In the genomic region with DNA sequence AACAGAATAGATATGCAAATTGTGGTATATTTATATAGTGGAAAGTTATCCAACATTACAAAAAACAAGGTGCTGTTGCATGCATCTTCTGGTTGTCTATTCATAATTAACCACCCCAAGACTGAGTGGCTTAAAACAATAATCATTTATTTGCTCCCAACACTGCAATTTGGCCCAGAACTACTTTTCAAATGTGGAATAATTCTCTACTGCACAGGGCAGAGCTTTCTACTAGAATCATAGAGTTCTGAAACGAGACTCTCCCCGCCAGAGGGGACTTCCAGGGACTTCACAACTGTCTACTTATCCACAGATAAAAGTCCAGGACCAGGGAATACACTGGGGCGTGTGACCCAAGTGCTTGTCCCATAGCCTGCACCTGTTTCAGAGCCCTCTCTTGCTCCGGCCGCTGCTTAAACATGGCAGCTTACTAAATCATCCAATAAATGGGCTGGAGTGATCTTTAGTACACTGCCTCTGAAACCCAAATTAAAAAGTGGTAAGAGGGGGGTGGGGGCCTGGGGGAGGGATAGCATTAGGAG, we compare ENCODE assay signal across 29 cellular contexts. TPM values are rescaled to one million over a fixed set of nuclear protein-coding genes. Genes with fewer than 3 reads are reported as not detected.
DNase-seq lines count a peak whose midpoint lies in the region; ATAC-seq, FAIRE-seq and TF ChIP-seq lines count a peak whose summit lies in the region.
"Had no signal": no experiment of that assay in that cellular context is flagged by ENCODE, and none has a peak within 500 bp of the region (broad histone marks: within the 10 kb centered on the region; RNA-seq: fewer than 3 reads in every experiment).

No MANE protein-coding gene starts in this region.

- peaks cover 38 to 42% of the 10 kb centered on the region in 2 experiments for H3K36me3 ChIP-seq in SK-N-SH (replicated peaks in 1 of 2; ENCODE audit: control insufficient read depth in 1 of 2, insufficient read depth in 2 of 2, low read length in 1 of 2)
- H3K36me3 ChIP-seq in psoas muscle (ENCODE audit: insufficient read depth in 1 of 2, low read depth in 1 of 2), result peaks cover 3 to 40% of the 10 kb centered on the region in 2 donors
- H3K36me3 ChIP-seq in small intestine (ENCODE audit: control insufficient read depth in 2 of 2, insufficient read depth in 2 of 2, low read length in 2 of 2), result peaks cover 25 to 32% of the 10 kb centered on the region in 2 donors
- H3K36me3 ChIP-seq: BE2C, ovary, uterus had no signal

- no peaks in the 10 kb centered on the region for H3K9me3 Mint-ChIP-seq in activated CD4-positive, alpha-beta memory T cell treated with anti-CD3 and anti-CD28 coated beads, Interleukin-2, amount 10 ng/mL, durations not matched to agents 7 days and 5 days
- no peaks in the 10 kb centered on the region for H3K9me3 Mint-ChIP-seq in activated CD4-positive, alpha-beta memory T cell treated with anti-CD3 and anti-CD28 coated beads for 36 hours
- H3K9me3 Mint-ChIP-seq: activated naive CD4-positive, alpha-beta T cell treated with anti-CD3 and anti-CD28 coated beads, Interleukin-2, amount 50 U/mL, for 72 hours; stimulated activated naive B cell treated with anti-CD40 and anti-IgM and Interleukin-4, amounts not matched to agents 10 μg/mL and 1 μg/mL and 100 μg/mL, for 72 hours had no signal

- peaks cover 56% of the 10 kb centered on the region for H3K4me1 Mint-ChIP-seq in activated CD4-positive, alpha-beta memory T cell treated with anti-CD3 and anti-CD28 coated beads, Interleukin-2, amount 10 ng/mL, durations not matched to agents 7 days and 5 days
- H3K4me1 Mint-ChIP-seq in activated CD4-positive, alpha-beta memory T cell treated with anti-CD3 and anti-CD28 coated beads for 36 hours (ENCODE audit: low read depth), result peaks cover 37% of the 10 kb centered on the region

- WGBS in SK-N-SH (ENCODE audit: low lambda C conversion rate), result 83% methylated on average over 5 of the region's 5 CpGs
- WGBS in psoas muscle, 3 donors, result 65 to 81% (median 77%) methylated on average over 5 of the region's 5 CpGs
- 78 to 84% (median 78%) methylated on average over 5 of the region's 5 CpGs for WGBS in small intestine, 3 donors

- TF ChIP-seq CTCF in SK-N-SH (IDR thresholded peaks at IDR 0.05), result no peak
- no peak for TF ChIP-seq CTCF in psoas muscle (IDR thresholded peaks at IDR 0.05)

- peaks cover 27% of the 10 kb centered on the region for H3K79me2 ChIP-seq in SK-N-SH (ENCODE audit: insufficient read depth)

- no peak for DNase-seq in activated CD4-positive, alpha-beta memory T cell treated with anti-CD3 and anti-CD28 coated beads, Interleukin-2, amount 10 ng/mL, durations not matched to agents 7 days and 5 days
- DNase-seq in activated CD4-positive, alpha-beta memory T cell treated with anti-CD3 and anti-CD28 coated beads for 36 hours, result no peak
- DNase-seq in SK-N-SH, result no peak
- DNase-seq in fibroblast of gingiva (ENCODE audit: low read depth), result peak; percentile 43
- peak in 1 of 2 donors; percentile 24 for DNase-seq in psoas muscle
- DNase-seq in SIG-M5 (lab: John Stamatoyannopoulos, UW), result no peak
- DNase-seq in small intestine, result no peak
- DNase-seq in C1 segment of cervical spinal cord (lab: John Stamatoyannopoulos, UW), result no peak
- DNase-seq: activated CD8-positive, alpha-beta memory T cell treated with anti-CD3 and anti-CD28 coated beads, Interleukin-2, amount 50 U/mL, for 4 hours; aorta; BE2C; central memory CD4-positive, alpha-beta T cell; dermis blood vessel endothelial cell; DND-41; hypothalamus; left ventricle myocardium inferior; MG63; NCI-H1436 treated with DMSO at 0.1 percent for 48 hours; NCI-H510A; nephron progenitor cell; stimulated activated CD4-positive, alpha-beta T cell treated with anti-CD3 and anti-CD28 coated beads, Interleukin-12 subunit alpha, Interleukin-12 subunit beta, amount 100 ng/mL, for 4 hours; stimulated activated CD4-positive, alpha-beta T cell treated with anti-CD3 and anti-CD28 coated beads, Interleukin-4, amount 100 ng/mL, for 24 hours; stimulated activated naive B cell treated with anti-CD40 and anti-IgM and Interleukin-4, amounts not matched to agents 10 μg/mL and 1 μg/mL and 100 μg/mL, for 72 hours; uterus had no signal

- peak overlapping the region in 1 of 2 experiments; percentile 44; a peak in 1 of 4 replicates for H3K27ac ChIP-seq in SK-N-SH (ENCODE audit: low read depth in 2 of 2, low read length in 1 of 2)
- H3K27ac ChIP-seq in psoas muscle, result peak overlapping the region; percentile 17
- H3K27ac ChIP-seq in small intestine (ENCODE audit: low read depth in 1 of 2, low read length in 1 of 2), result no peak overlapping the region
- H3K27ac ChIP-seq: left ventricle myocardium inferior, ovary, SK-N-MC, uterus had no signal

- H3K27me3 Mint-ChIP-seq in activated CD4-positive, alpha-beta memory T cell treated with anti-CD3 and anti-CD28 coated beads, Interleukin-2, amount 10 ng/mL, durations not matched to agents 7 days and 5 days, result no peaks in the 10 kb centered on the region
- H3K27me3 Mint-ChIP-seq in activated CD4-positive, alpha-beta memory T cell treated with anti-CD3 and anti-CD28 coated beads for 36 hours, result no peaks in the 10 kb centered on the region
- H3K27me3 Mint-ChIP-seq: stimulated activated naive B cell treated with anti-CD40 and anti-IgM and Interleukin-4, amounts not matched to agents 10 μg/mL and 1 μg/mL and 100 μg/mL, for 72 hours had no signal

- no peak overlapping the region for H3K9ac ChIP-seq in SK-N-SH

- POLR2A ChIA-PET in activated CD4-positive, alpha-beta memory T cell treated with anti-CD3 and anti-CD28 coated beads, Interleukin-2, amount 10 ng/mL, durations not matched to agents 7 days and 5 days (lab: Charles Lee), result interaction anchor here (6.7 kb wide), 1 partner anchor 8 kb away, joined by 77 read pairs; a partner anchor contains a TSS
- POLR2A ChIA-PET in activated CD4-positive, alpha-beta memory T cell treated with anti-CD3 and anti-CD28 coated beads for 36 hours (lab: Charles Lee), result no interaction called here
- POLR2A ChIA-PET in SK-N-SH (lab: Yijun Ruan, JAX), result interaction anchor here (0.6 kb wide), 1 partner anchor 80 kb away, joined by 3 read pairs; no protein-coding TSS in a partner anchor

- peaks cover 59% of the 10 kb centered on the region for H4K20me1 ChIP-seq in SK-N-SH (ENCODE audit: insufficient read depth)

- CTCF ChIA-PET in activated CD4-positive, alpha-beta memory T cell treated with anti-CD3 and anti-CD28 coated beads, Interleukin-2, amount 10 ng/mL, durations not matched to agents 7 days and 5 days (lab: Charles Lee), result interaction anchor here (0.7 to 3.2 kb wide), 5 partner anchors 23 to 249 kb away, joined by 3 to 9 read pairs (median 3); no protein-coding TSS in a partner anchor
- CTCF ChIA-PET in activated CD4-positive, alpha-beta memory T cell treated with anti-CD3 and anti-CD28 coated beads for 36 hours (lab: Charles Lee), result no interaction called here
- CTCF ChIA-PET in SK-N-SH (lab: Yijun Ruan, JAX), result interaction anchor here (1.2 to 2.0 kb wide), 2 partner anchors 9 to 35 kb away, joined by 3 to 4 read pairs; no protein-coding TSS in a partner anchor

- H3K9me3 ChIP-seq in SK-N-SH (no peaks in the 10 kb centered on the region), psoas muscle (no peaks in the 10 kb centered on the region), small intestine (ENCODE audit: control insufficient read depth, low read depth) (no peaks in the 10 kb centered on the region)
- H3K9me3 ChIP-seq: BE2C, left ventricle myocardium inferior, MG63, ovary, uterus had no signal

- H3F3A ChIP-seq in SK-N-SH (replicated peaks; ENCODE audit: insufficient read depth), result peaks cover 57% of the 10 kb centered on the region

- no peak overlapping the region for H3K4me3 Mint-ChIP-seq in activated CD4-positive, alpha-beta memory T cell treated with anti-CD3 and anti-CD28 coated beads, Interleukin-2, amount 10 ng/mL, durations not matched to agents 7 days and 5 days
- no peak overlapping the region for H3K4me3 Mint-ChIP-seq in activated CD4-positive, alpha-beta memory T cell treated with anti-CD3 and anti-CD28 coated beads for 36 hours
- H3K4me3 Mint-ChIP-seq: nephron progenitor cell; stimulated activated naive B cell treated with anti-CD40 and anti-IgM and Interleukin-4, amounts not matched to agents 10 μg/mL and 1 μg/mL and 100 μg/mL, for 72 hours had no signal

- no peaks in the 10 kb centered on the region; a peak in 1 of 4 replicates for H3K4me1 ChIP-seq in SK-N-SH (ENCODE audit: control insufficient read depth in 1 of 2, insufficient read depth in 2 of 2, low read depth in 1 of 2, low read length in 1 of 2)
- H3K4me1 ChIP-seq in psoas muscle, result peaks cover 15% of the 10 kb centered on the region
- H3K4me1 ChIP-seq in small intestine (ENCODE audit: control insufficient read depth in 2 of 2, insufficient read depth in 1 of 2, low read depth in 1 of 2, low read length in 1 of 2), result peaks cover 0 to 2% of the 10 kb centered on the region in 2 donors
- H3K4me1 ChIP-seq: BE2C, uterus had no signal

- H3K27me3 ChIP-seq in SK-N-SH (ENCODE audit: insufficient read depth), result no peaks in the 10 kb centered on the region
- H3K27me3 ChIP-seq in psoas muscle (ENCODE audit: insufficient read depth in 3 of 3, low read length in 2 of 3), result no peaks in the 10 kb centered on the region
- no peaks in the 10 kb centered on the region for H3K27me3 ChIP-seq in small intestine (ENCODE audit: control insufficient read depth in 2 of 2, insufficient read depth in 2 of 2, low read length in 2 of 2)
- H3K27me3 ChIP-seq: BE2C, MG63, ovary, uterus had no signal

- H3K27ac Mint-ChIP-seq in activated CD4-positive, alpha-beta memory T cell treated with anti-CD3 and anti-CD28 coated beads, Interleukin-2, amount 10 ng/mL, durations not matched to agents 7 days and 5 days, result peak overlapping the region; percentile 50
- H3K27ac Mint-ChIP-seq in activated CD4-positive, alpha-beta memory T cell treated with anti-CD3 and anti-CD28 coated beads for 36 hours, result no peak overlapping the region
- H3K27ac Mint-ChIP-seq: activated naive CD4-positive, alpha-beta T cell treated with anti-CD3 and anti-CD28 coated beads, Interleukin-2, amount 50 U/mL, for 72 hours; nephron progenitor cell had no signal

- no peak for TF ChIP-seq RAD21 in SK-N-SH (IDR thresholded peaks at IDR 0.05; ENCODE audit: low read length)

- no peak overlapping the region for H3K4me2 ChIP-seq in SK-N-SH

- FAIRE-seq in small intestine (lab: Jason Lieb, UNC), result no peak
- FAIRE-seq: A204.1 had no signal

- no peak overlapping the region for H2AFZ ChIP-seq in SK-N-SH (ENCODE audit: low read depth)

- H3K4me3 ChIP-seq in SK-N-SH (ENCODE audit: low read depth in 2 of 2, low read length in 1 of 2), result no peak overlapping the region
- no peak overlapping the region for H3K4me3 ChIP-seq in psoas muscle
- no peak overlapping the region for H3K4me3 ChIP-seq in small intestine (ENCODE audit: low read depth in 1 of 2, low read length in 2 of 2)
- H3K4me3 ChIP-seq: left ventricle myocardium inferior, MG63, ovary, SK-N-MC, uterus had no signal

- H3K36me3 Mint-ChIP-seq in activated CD4-positive, alpha-beta memory T cell treated with anti-CD3 and anti-CD28 coated beads, Interleukin-2, amount 10 ng/mL, durations not matched to agents 7 days and 5 days (ENCODE audit: low read depth), result peaks cover 52% of the 10 kb centered on the region
- H3K36me3 Mint-ChIP-seq in activated CD4-positive, alpha-beta memory T cell treated with anti-CD3 and anti-CD28 coated beads for 36 hours, result peaks cover 37% of the 10 kb centered on the region

- ATAC-seq in psoas muscle, result peak in 3 of 4 donors; percentile 27 to 41 (median 37)
- ATAC-seq: activated naive CD4-positive, alpha-beta T cell treated with anti-CD3 and anti-CD28 coated beads, Interleukin-2, amount 50 U/mL, for 72 hours; stimulated activated naive B cell treated with anti-CD40 and anti-IgM and Interleukin-4, amounts not matched to agents 10 μg/mL and 1 μg/mL and 100 μg/mL, for 72 hours had no signal

- H3K9me2 ChIP-seq in SK-N-SH, result no peaks in the 10 kb centered on the region

- no peak for TF ChIP-seq EP300 in SK-N-SH (IDR thresholded peaks at IDR 0.05; ENCODE audit: borderline replicate concordance in 1 of 2, low read depth in 1 of 2, low read length in 1 of 2)

- intact Hi-C loops in activated CD4-positive, alpha-beta memory T cell treated with anti-CD3 and anti-CD28 coated beads for 36 hours (cut with micrococcal nuclease), result no loop called here
- intact Hi-C loops in psoas muscle (cut with DNase I), result loop anchor here in 1 of 2 donors (10.0 kb wide), 1 partner anchor 244 kb away; a partner anchor contains a TSS

RNA-seq across cellular contexts. Expression of a gene that starts 9.0 kb away (rescaled TPM):
- under 1 TPM; 0.15 to 0.25 TPM for total RNA-seq in activated CD4-positive, alpha-beta memory T cell treated with anti-CD3 and anti-CD28 coated beads, Interleukin-2, amount 10 ng/mL, durations not matched to agents 7 days and 5 days
- total RNA-seq in activated CD4-positive, alpha-beta memory T cell treated with anti-CD3 and anti-CD28 coated beads for 36 hours, result under 1 TPM; 0.05 TPM
- 0.10 and 0.12 TPM in 2 replicates for polyA plus RNA-seq in SK-N-SH (2012; rRNA removed)
- 0.01 TPM in 2 replicates for polyA plus RNA-seq in SK-N-SH (2012; cell fraction: cytosol; rRNA removed)
- 0.70 and 0.83 TPM in 2 replicates for polyA plus RNA-seq in SK-N-SH (2012; cell fraction: nucleus; rRNA removed)
- total RNA-seq in psoas muscle, result under 1 TPM in 1 of 4 donors, not detected in 3; 0.06 TPM
- polyA plus RNA-seq in psoas muscle, result under 1 TPM in 1 of 3 donors, not detected in 2; 0.01 TPM
- under 1 TPM in 2 of 3 donors, not detected in 1; 0.18 to 0.22 TPM for polyA plus RNA-seq in small intestine
- total RNA-seq: fibroblast of villous mesenchyme had no signal
- polyA plus RNA-seq: aorta had no signal

RNA-seq across cellular contexts. Expression of a gene that starts 10.1 kb away (rescaled TPM):
- 100 to 1,000 TPM; 107 to 109 TPM for total RNA-seq in activated CD4-positive, alpha-beta memory T cell treated with anti-CD3 and anti-CD28 coated beads, Interleukin-2, amount 10 ng/mL, durations not matched to agents 7 days and 5 days
- 10 to 100 TPM; 64.2 to 66.7 TPM for total RNA-seq in activated CD4-positive, alpha-beta memory T cell treated with anti-CD3 and anti-CD28 coated beads for 36 hours
- polyA plus RNA-seq in SK-N-SH (2012; rRNA removed), result 747 and 824 TPM in 2 replicates
- polyA plus RNA-seq in SK-N-SH (2012; cell fraction: cytosol; rRNA removed), result 479 and 617 TPM in 2 replicates
- polyA plus RNA-seq in SK-N-SH (2012; cell fraction: nucleus; rRNA removed), result 431 and 582 TPM in 2 replicates
- total RNA-seq in psoas muscle, result 100 to 1,000 TPM in 3 of 4 donors, 10 to 100 TPM in 1; 39.2 to 666 (median 157) TPM
- 100 to 1,000 TPM; 130 to 415 (median 273) TPM for polyA plus RNA-seq in psoas muscle
- polyA plus RNA-seq in small intestine, result 100 to 1,000 TPM in 2 of 3 donors, 10 to 100 TPM in 1; 96.8 to 464 (median 327) TPM
